Comparison of ENCODE assay signal across 19 cellular contexts in the genomic region with DNA sequence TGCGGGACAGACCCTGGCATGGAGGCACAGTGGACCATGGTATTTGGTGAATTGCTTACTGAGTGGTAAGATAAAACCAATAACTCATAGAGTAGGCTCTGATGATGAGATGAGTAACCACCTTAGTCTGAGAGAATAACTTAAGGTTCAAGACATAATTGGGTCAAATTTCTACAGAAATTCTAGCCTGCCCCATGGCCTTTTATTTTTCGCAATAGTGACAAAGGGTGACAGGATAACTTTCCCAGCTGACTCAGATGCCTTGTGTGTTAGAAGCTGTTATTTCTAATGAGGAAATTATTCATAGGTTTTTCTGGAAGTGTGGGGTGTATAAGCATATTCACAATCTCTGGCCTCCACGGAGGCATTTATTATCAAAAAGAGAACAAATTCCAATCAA.
"Had no signal": no experiment of that assay in that cellular context is flagged by ENCODE, and none has a peak within 500 bp of the region (broad histone marks: within the 10 kb centered on the region; RNA-seq: fewer than 3 reads in every experiment).

No MANE protein-coding gene starts in this region.

- DNase-seq: activated CD4-positive, alpha-beta T cell treated with anti-CD3 and anti-CD28 coated beads for 1 hour; activated CD4-positive, alpha-beta T cell treated with anti-CD3 and anti-CD28 coated beads, Interleukin-2, amount 50 U/mL, for 1 hour; activated T-cell treated with anti-CD3 and anti-CD28 coated beads, Interleukin-2, amount 50 U/mL, for 1 hour; dorsolateral prefrontal cortex; foreskin keratinocyte; glutamatergic neuron; immature natural killer cell; left ventricle myocardium superior; ovary; stimulated activated CD4-positive, alpha-beta T cell treated with anti-CD3 and anti-CD28 coated beads, Interleukin-1b, Interleukin-23, amount 100 ng/mL, for 48 hours; substantia nigra; T-cell; thyroid gland; upper lobe of right lung had no signal

- H3K4me2 ChIP-seq: hepatocyte had no signal

- H3K4me1 ChIP-seq: prostate gland, thyroid gland, upper lobe of right lung had no signal

- H3K9me3 ChIP-seq: ovary, prostate gland, thyroid gland, upper lobe of right lung had no signal

- H3K27me3 ChIP-seq: dorsolateral prefrontal cortex, foreskin keratinocyte, hepatocyte, ovary, thyroid gland, upper lobe of right lung had no signal

- H3K36me3 ChIP-seq: ovary, prostate gland, thyroid gland, upper lobe of right lung had no signal

- H3K27ac ChIP-seq: dorsolateral prefrontal cortex, hepatocyte, ovary, prostate gland, thyroid gland, upper lobe of right lung had no signal

- H3K4me3 ChIP-seq: dorsolateral prefrontal cortex, hepatocyte, ovary, prostate gland, thyroid gland, upper lobe of right lung had no signal

- H2AFZ ChIP-seq: hepatocyte had no signal

- FAIRE-seq: astrocyte, colon, TTC549 had no signal
